1 cellular context compared by ENCODE assay signal in genomic region chr5:76941000-76941399, GRCh38.
TF ChIP-seq lines count a peak whose summit lies in the region.

No MANE protein-coding gene starts in this region.

TF ChIP-seq in GM12878, 131 proteins besides CTCF, POLR2A, EP300 and RAD21:
- TF ChIP-seq PAX5 (IDR thresholded peaks at IDR 0.05; ENCODE audit: borderline replicate concordance, low read depth, low read length): no peak
- TF ChIP-seq SRF (IDR thresholded peaks at IDR 0.05; ENCODE audit: low read depth in 2 of 2, low read length in 2 of 2): no peak
- TF ChIP-seq CEBPZ (IDR thresholded peaks at IDR 0.05; ENCODE audit: low read depth, low read length): no peak
- TF ChIP-seq ZBED1 (IDR thresholded peaks at IDR 0.05; ENCODE audit: borderline replicate concordance): no peak
- TF ChIP-seq MEF2B (IDR thresholded peaks at IDR 0.05; ENCODE audit: partially characterized antibody, poor library complexity, severe bottlenecking): peak; percentile 23
- no peak for TF ChIP-seq MTA3 (IDR thresholded peaks at IDR 0.05; ENCODE audit: borderline replicate concordance, low read length)
- TF ChIP-seq REST (IDR thresholded peaks at IDR 0.05; ENCODE audit: low read depth, low read length): no peak
